Comparison of ENCODE assay signal across 21 cellular contexts in genomic region chr2:205496777-205497176, GRCh38.
DNase-seq lines count a peak whose midpoint lies in the region; ATAC-seq and TF ChIP-seq lines count a peak whose summit lies in the region.
"Had no signal": no experiment of that assay in that cellular context is flagged by ENCODE, and none has a peak within 500 bp of the region (broad histone marks: within the 10 kb centered on the region; RNA-seq: fewer than 3 reads in every experiment).

No MANE protein-coding gene starts in this region.

- H3K36me3 ChIP-seq in GM23338 (ENCODE audit: insufficient read depth) (no peaks in the 10 kb centered on the region), brain microvascular endothelial cell (replicated peaks) (no peaks in the 10 kb centered on the region), uterus (no peaks in the 10 kb centered on the region)
- H3K36me3 ChIP-seq: breast epithelium had no signal

- TF ChIP-seq CTCF in AG04449 (IDR thresholded peaks at IDR 0.05; ENCODE audit: insufficient read depth, low read length, missing control alignments) (no peak), GM23338 (conservative IDR thresholded peaks at IDR 0.05; ENCODE audit: low read depth in 2 of 2) (no peak), brain microvascular endothelial cell (IDR thresholded peaks at IDR 0.05; ENCODE audit: low read depth, low read length, missing control alignments) (no peak), uterus (IDR thresholded peaks at IDR 0.05) (no peak)

- H3K27ac Mint-ChIP-seq in GM23338, result no peak overlapping the region
- H3K27ac Mint-ChIP-seq: activated naive CD4-positive, alpha-beta T cell treated with anti-CD3 and anti-CD28 coated beads, Interleukin-2, amount 10 ng/mL, durations not matched to agents 7 days and 5 days; natural killer cell treated with Interleukin-12 subunit alpha and Interleukin-12 subunit beta and Interleukin-15 and Interleukin-18, amount 100 ng/mL, for 72 hours had no signal

- no peaks in the 10 kb centered on the region for H3K9me2 ChIP-seq in GM23338 (ENCODE audit: insufficient read depth)

- H3K27me3 ChIP-seq in GM23338 (ENCODE audit: insufficient read depth) (no peaks in the 10 kb centered on the region), brain microvascular endothelial cell (replicated peaks) (no peaks in the 10 kb centered on the region), uterus (no peaks in the 10 kb centered on the region)
- H3K27me3 ChIP-seq: breast epithelium, esophagus squamous epithelium, upper lobe of left lung had no signal

- POLR2A ChIA-PET in AG04449 (lab: Yijun Ruan, JAX), result no interaction called here

- ATAC-seq in GM23338 (peak; percentile 40; the same call in 2 of the 3 replicates), GM18502 (IDR thresholded peaks at IDR 0.05; ENCODE audit: poor library complexity, unreplicated experiment) (no peak)
- ATAC-seq: lower lobe of right lung; natural killer cell treated with Interleukin-12 subunit alpha and Interleukin-12 subunit beta and Interleukin-15 and Interleukin-18, amount 100 ng/mL, for 72 hours; stimulated activated naive CD8-positive, alpha-beta T cell treated with anti-CD3 and anti-CD28 coated beads, Interleukin-15, Interleukin-2, amounts not matched to agents 100 U/mL and 50 U/mL, for 24 hours had no signal

- peaks cover 25% of the 10 kb centered on the region for H3K4me1 Mint-ChIP-seq in GM23338
- H3K4me1 Mint-ChIP-seq: activated naive CD4-positive, alpha-beta T cell treated with anti-CD3 and anti-CD28 coated beads, Interleukin-2, amount 10 ng/mL, durations not matched to agents 7 days and 5 days had no signal

- CTCF ChIA-PET in AG04449 (lab: Yijun Ruan, JAX), result interaction anchor here (0.8 kb wide), 1 partner anchor 13 kb away, joined by 3 read pairs; no protein-coding TSS in a partner anchor

- H3K9me3 ChIP-seq in uterus, result no peaks in the 10 kb centered on the region
- H3K9me3 ChIP-seq: breast epithelium, esophagus squamous epithelium, lower lobe of right lung, upper lobe of left lung had no signal

- H3K36me3 Mint-ChIP-seq in GM23338 (ENCODE audit: low read depth), result no peaks in the 10 kb centered on the region
- H3K36me3 Mint-ChIP-seq: activated naive CD4-positive, alpha-beta T cell treated with anti-CD3 and anti-CD28 coated beads, Interleukin-2, amount 10 ng/mL, durations not matched to agents 7 days and 5 days; natural killer cell treated with Interleukin-12 subunit alpha and Interleukin-12 subunit beta and Interleukin-15 and Interleukin-18, amount 100 ng/mL, for 72 hours had no signal

- in situ Hi-C loops in brain microvascular endothelial cell (cut with HindIII; ENCODE audit: low pct_ligation_motif_present, low sequenced_read_pairs), result no loop called here

- no peak overlapping the region for H3K4me3 ChIP-seq in AG04449 (ENCODE audit: low read depth, low read length)
- H3K4me3 ChIP-seq in GM23338, result no peak overlapping the region
- no peak overlapping the region for H3K4me3 ChIP-seq in brain microvascular endothelial cell (ENCODE audit: low read depth, low read length)
- H3K4me3 ChIP-seq in uterus, result no peak overlapping the region
- H3K4me3 ChIP-seq: breast epithelium, esophagus squamous epithelium, lower lobe of right lung, upper lobe of left lung had no signal

- H3K27me3 Mint-ChIP-seq in GM23338 (ENCODE audit: insufficient read depth, low read depth, poor library complexity), result peaks cover under 1% of the 10 kb centered on the region
- H3K27me3 Mint-ChIP-seq: natural killer cell treated with Interleukin-12 subunit alpha and Interleukin-12 subunit beta and Interleukin-15 and Interleukin-18, amount 100 ng/mL, for 72 hours had no signal

- no peaks in the 10 kb centered on the region for H3F3A ChIP-seq in GM23338 (replicated peaks; ENCODE audit: low read depth)

- no peaks in the 10 kb centered on the region for H4K20me1 ChIP-seq in GM23338 (replicated peaks; ENCODE audit: insufficient read depth)

- intact Hi-C loops in uterus (cut with DNase I; ENCODE audit: low total_unique reads), result no loop called here

- H3K4me1 ChIP-seq in GM23338 (ENCODE audit: insufficient read depth) (no peaks in the 10 kb centered on the region), uterus (no peaks in the 10 kb centered on the region)
- H3K4me1 ChIP-seq: breast epithelium, esophagus squamous epithelium, lower lobe of right lung, upper lobe of left lung had no signal

- H3K4me3 Mint-ChIP-seq in GM23338, result no peak overlapping the region
- H3K4me3 Mint-ChIP-seq: activated naive CD4-positive, alpha-beta T cell treated with anti-CD3 and anti-CD28 coated beads, Interleukin-2, amount 10 ng/mL, durations not matched to agents 7 days and 5 days; natural killer cell treated with Interleukin-12 subunit alpha and Interleukin-12 subunit beta and Interleukin-15 and Interleukin-18, amount 100 ng/mL, for 72 hours had no signal

- H3K27ac ChIP-seq in GM23338 (ENCODE audit: low read depth) (no peak overlapping the region), brain microvascular endothelial cell (no peak overlapping the region), uterus (no peak overlapping the region)
- H3K27ac ChIP-seq: breast epithelium, esophagus squamous epithelium, lower lobe of right lung, upper lobe of left lung had no signal

- peaks cover under 1% of the 10 kb centered on the region; the same call in 1 of the 3 replicates for H3K9me3 Mint-ChIP-seq in GM23338
- H3K9me3 Mint-ChIP-seq: activated naive CD4-positive, alpha-beta T cell treated with anti-CD3 and anti-CD28 coated beads, Interleukin-2, amount 10 ng/mL, durations not matched to agents 7 days and 5 days; natural killer cell treated with Interleukin-12 subunit alpha and Interleukin-12 subunit beta and Interleukin-15 and Interleukin-18, amount 100 ng/mL, for 72 hours had no signal

- DNase-seq in AG04449 (ENCODE audit: low read depth, low spot score) (peak; percentile 71), GM23338 (ENCODE audit: low spot score) (no peak), brain microvascular endothelial cell (peak; percentile 51), iris pigment epithelial cell (ENCODE audit: low read depth) (peak; percentile 79), uterus (no peak), NCI-H2227 (lab: John Stamatoyannopoulos, UW; ENCODE audit: unreplicated experiment) (no peak)
- no peak for DNase-seq in activated effector memory CD4-positive, alpha-beta T cell treated with anti-CD3 and anti-CD28 coated beads, Interleukin-2, amount 50 U/mL, for 16 hours
- DNase-seq: ACHN; activated CD4-positive, alpha-beta T cell treated with anti-CD3 and anti-CD28 coated beads, Interleukin-2, amount 50 U/mL, for 1 hour; activated naive CD4-positive, alpha-beta T cell treated with anti-CD3 and anti-CD28 coated beads, Interleukin-2, amount 10 ng/mL, durations not matched to agents 7 days and 5 days; activated T-cell treated with anti-CD3 and anti-CD28 coated beads for 4 hours; esophagus squamous epithelium; lower lobe of right lung; MM.1S; NCI-H187 treated with DMSO at 0.1 percent for 48 hours; NCI-H69; stimulated activated naive CD8-positive, alpha-beta T cell treated with anti-CD3 and anti-CD28 coated beads, Interleukin-15, Interleukin-2, amounts not matched to agents 100 U/mL and 50 U/mL, for 24 hours; upper lobe of left lung had no signal

- no peak overlapping the region for H2AFZ ChIP-seq in GM23338

- H3K79me2 ChIP-seq in GM23338 (replicated peaks; ENCODE audit: insufficient read depth), result no peaks in the 10 kb centered on the region

- TF ChIP-seq POLR2A in uterus (IDR thresholded peaks at IDR 0.05), result no peak

- H3K4me2 ChIP-seq in GM23338, result no peak overlapping the region

TF ChIP-seq in GM23338, 12 proteins besides CTCF, POLR2A, EP300 and RAD21:
- TF ChIP-seq POLR2AphosphoS5 (IDR thresholded peaks at IDR 0.05; ENCODE audit: low read depth) (no peak), NANOG (IDR thresholded peaks at IDR 0.05; ENCODE audit: borderline replicate concordance) (no peak), CREB1 (CRISPR knock-in tag; IDR thresholded peaks at IDR 0.05; ENCODE audit: low read depth) (no peak), ZNF114 (CRISPR knock-in tag; IDR thresholded peaks at IDR 0.05) (no peak)

Comparison
In these comparisons a context has a peak if more than half of its experiments do, and no peak if none do; other contexts are left out.
1. DNase-seq: peak in AG04449 (single experiment), brain microvascular endothelial cell (single experiment) and iris pigment epithelial cell (single experiment); none in GM23338 (single experiment), uterus (0 of 2), NCI-H2227 (single experiment) and activated effector memory CD4-positive, alpha-beta T cell treated with anti-CD3 and anti-CD28 coated beads, Interleukin-2, amount 50 U/mL, for 16 hours (single experiment).